ENCODE assay signal across 20 cellular contexts in genomic region chr11:10375280-10376048, GRCh38.
DNase-seq lines count a peak whose midpoint lies in the region; ATAC-seq, FAIRE-seq and TF ChIP-seq lines count a peak whose summit lies in the region.
"Had no signal": no experiment of that assay in that cellular context is flagged by ENCODE, and none has a peak within 500 bp of the region (broad histone marks: within the 10 kb centered on the region; RNA-seq: fewer than 3 reads in every experiment).

No MANE protein-coding gene starts in this region.

- H3K36me3 ChIP-seq in left lung = no peaks in the 10 kb centered on the region
- no peaks in the 10 kb centered on the region for H3K36me3 ChIP-seq in sigmoid colon
- H3K36me3 ChIP-seq: HAP-1, neural progenitor cell, tibial artery had no signal

- H3K36me3 Mint-ChIP-seq in immature natural killer cell = no peaks in the 10 kb centered on the region
- H3K36me3 Mint-ChIP-seq: activated CD8-positive, alpha-beta memory T cell treated with anti-CD3 and anti-CD28 coated beads, Interleukin-2, amount 10 ng/mL, durations not matched to agents 7 days and 5 days; neural progenitor cell had no signal

- no peaks in the 10 kb centered on the region for H3K9me3 Mint-ChIP-seq in immature natural killer cell

- H3K4me1 ChIP-seq in left lung = peaks cover 0 to 9% of the 10 kb centered on the region in 2 donors
- peaks cover 0 to 30% (median 26%) of the 10 kb centered on the region in 4 donors for H3K4me1 ChIP-seq in sigmoid colon
- H3K4me1 ChIP-seq: HAP-1, neural progenitor cell had no signal

- no peak overlapping the region for H3K27ac ChIP-seq in left lung
- peak overlapping the region in 1 of 4 donors; percentile 14 for H3K27ac ChIP-seq in sigmoid colon
- H3K27ac ChIP-seq: neural progenitor cell, tibial artery had no signal

- TF ChIP-seq POLR2A in H54 (IDR thresholded peaks at IDR 0.05; ENCODE audit: low read depth, low read length) (no peak), sigmoid colon (IDR thresholded peaks at IDR 0.05) (no peak)

- peak; percentile 26 for ATAC-seq in left lung
- ATAC-seq in stimulated activated naive CD8-positive, alpha-beta T cell treated with anti-CD3 and anti-CD28 coated beads, Interleukin-15, Interleukin-2, amounts not matched to agents 100 U/mL and 50 U/mL, for 24 hours = no peak
- no peak for ATAC-seq in HG03342 (IDR thresholded peaks at IDR 0.05; ENCODE audit: unreplicated experiment)
- ATAC-seq: activated CD8-positive, alpha-beta memory T cell treated with anti-CD3 and anti-CD28 coated beads, Interleukin-2, amount 10 ng/mL, durations not matched to agents 7 days and 5 days; left lobe of liver; Right ventricle myocardium inferior had no signal

- peaks cover 4 to 10% (median 7%) of the 10 kb centered on the region in 3 donors for H3K27me3 Mint-ChIP-seq in immature natural killer cell (ENCODE audit: low read depth in 3 of 3)

- intact Hi-C loops in left lung (cut with DNase I) (no loop called here), sigmoid colon (cut with DNase I) (no loop called here)

- no peaks in the 10 kb centered on the region for H3K4me1 Mint-ChIP-seq in immature natural killer cell

- no peak overlapping the region for H3K27ac Mint-ChIP-seq in immature natural killer cell
- H3K27ac Mint-ChIP-seq: activated CD8-positive, alpha-beta memory T cell treated with anti-CD3 and anti-CD28 coated beads, Interleukin-2, amount 10 ng/mL, durations not matched to agents 7 days and 5 days; neural progenitor cell had no signal

- no peak for TF ChIP-seq EP300 in sigmoid colon (IDR thresholded peaks at IDR 0.05)

- H3K27me3 ChIP-seq in left lung = no peaks in the 10 kb centered on the region
- H3K27me3 ChIP-seq in sigmoid colon = no peaks in the 10 kb centered on the region
- H3K27me3 ChIP-seq: neural progenitor cell, tibial artery had no signal

- no peak overlapping the region for H3K4me3 Mint-ChIP-seq in immature natural killer cell
- H3K4me3 Mint-ChIP-seq: activated CD8-positive, alpha-beta memory T cell treated with anti-CD3 and anti-CD28 coated beads, Interleukin-2, amount 10 ng/mL, durations not matched to agents 7 days and 5 days; neural progenitor cell had no signal

- H3K4me3 ChIP-seq in left lung = no peak overlapping the region
- H3K4me3 ChIP-seq in sigmoid colon = no peak overlapping the region
- H3K4me3 ChIP-seq: HAP-1, neural progenitor cell, tibial artery had no signal

- TF ChIP-seq CTCF in left lung (IDR thresholded peaks at IDR 0.05) = no peak
- no peak for TF ChIP-seq CTCF in sigmoid colon (IDR thresholded peaks at IDR 0.05)

- H3K9me3 ChIP-seq in left lung = no peaks in the 10 kb centered on the region
- no peaks in the 10 kb centered on the region for H3K9me3 ChIP-seq in sigmoid colon
- H3K9me3 ChIP-seq: HAP-1, tibial artery had no signal

- FAIRE-seq in H54 (lab: Jason Lieb, UNC) = peak; percentile 89
- FAIRE-seq: A204.1 had no signal

- 82% methylated on average over 8 of the region's 8 CpGs for WGBS in sigmoid colon, 2 donors

- DNase-seq in A172 (ENCODE audit: low spot score) = peak; percentile 81
- peak; percentile 49 for DNase-seq in H54 (ENCODE audit: insufficient read length, low spot score)
- peak; percentile 41 for DNase-seq in amniotic stem cell (lab: John Stamatoyannopoulos, UW)
- DNase-seq in left lung = no peak
- no peak for DNase-seq in stimulated activated naive CD8-positive, alpha-beta T cell treated with anti-CD3 and anti-CD28 coated beads, Interleukin-15, Interleukin-2, amounts not matched to agents 100 U/mL and 50 U/mL, for 24 hours
- DNase-seq in sigmoid colon = no peak
- no peak for DNase-seq in immature natural killer cell
- DNase-seq: activated CD8-positive, alpha-beta memory T cell treated with anti-CD3 and anti-CD28 coated beads, Interleukin-2, amount 10 ng/mL, durations not matched to agents 7 days and 5 days; activated naive CD4-positive, alpha-beta T cell treated with anti-CD3 and anti-CD28 coated beads, Interleukin-2, amount 50 U/mL, for 16 hours; cortex of kidney; NCI-H1105; NCI-H510A treated with DMSO at 0.1 percent for 48 hours; stimulated activated CD4-positive, alpha-beta T cell treated with anti-CD3 and anti-CD28 coated beads, Interleukin-12 subunit alpha, Interleukin-12 subunit beta, amount 100 ng/mL, for 4 hours had no signal

Comparison
In these comparisons a context has a peak if more than half of its experiments do, and no peak if none do; other contexts are left out.
1. DNase-seq: peak in A172 (single experiment), H54 (single experiment) and amniotic stem cell (single experiment); none in left lung (0 of 2), stimulated activated naive CD8-positive, alpha-beta T cell treated with anti-CD3 and anti-CD28 coated beads, Interleukin-15, Interleukin-2, amounts not matched to agents 100 U/mL and 50 U/mL, for 24 hours (single experiment), sigmoid colon (single experiment) and immature natural killer cell (0 of 3).